8 cellular contexts compared by ENCODE assay signal in genomic region chr7:26667514-26668133, GRCh38.
DNase-seq lines count a peak whose midpoint lies in the region; ATAC-seq, FAIRE-seq and TF ChIP-seq lines count a peak whose summit lies in the region.

No MANE protein-coding gene starts in this region.

- H2BK12ac ChIP-seq in H1 (ENCODE audit: low read depth, low read length), result no peak overlapping the region

- 19% methylated on average over 5 of the region's 5 CpGs; no CpG with 5 or more reads in 1 of the 2 experiments for WGBS in H1 (ENCODE audit: extremely low coverage in 1 of 2, insufficient coverage in 1 of 2, insufficient read length in 1 of 2, insufficient replicate concordance in 2 of 2, low coverage in 1 of 2, low lambda C conversion rate in 2 of 2, missing lambda C conversion rate in 1 of 2), 2 experiments

- no peak overlapping the region for H3K4me3 Mint-ChIP-seq in activated CD4-positive, alpha-beta T cell treated with anti-CD3 and anti-CD28 coated beads, Interleukin-2, amount 10 ng/mL, durations not matched to agents 7 days and 5 days
- H3K4me3 Mint-ChIP-seq in stimulated activated effector memory CD8-positive, alpha-beta T cell treated with anti-CD3 and anti-CD28 coated beads, Interleukin-12 subunit alpha, Interleukin-12 subunit beta, amount 100 ng/mL, for 72 hours, result no peak overlapping the region

- H2AK5ac ChIP-seq in H1 (ENCODE audit: low read depth, low read length), result no peak overlapping the region

- no peaks in the 10 kb centered on the region for H3K9me3 ChIP-seq in H1 (ENCODE audit: insufficient read depth in 2 of 2, low read depth in 1 of 2, low read length in 1 of 2)

- TF ChIP-seq RAD21 in H1 (IDR thresholded peaks at IDR 0.05 in 1 of 2, conservative IDR thresholded peaks at IDR 0.05 in 1 of 2; ENCODE audit: low read depth in 2 of 2, low read length in 2 of 2), result peak; percentile 100

- no peak for TF ChIP-seq POLR2A in H1 (IDR thresholded peaks at IDR 0.05; ENCODE audit: control extremely low read depth in 1 of 2, low read depth in 2 of 2, low read length in 2 of 2)

- TF ChIP-seq EP300 in H1 (IDR thresholded peaks at IDR 0.05; ENCODE audit: borderline replicate concordance in 1 of 2, low read depth in 2 of 2, low read length in 2 of 2), result 0 out of 3 replicates have a peak, but pooled peaks of 1 of the 2 experiments have one; percentile 51

- peak; percentile 100 for FAIRE-seq in H1 (lab: Jason Lieb, UNC)

- no peak overlapping the region for H3K27ac ChIP-seq in HL-60 (replicated peaks)
- no peak overlapping the region for H3K27ac ChIP-seq in H1 (ENCODE audit: low read depth, low read length)

- no peak overlapping the region for H2BK5ac ChIP-seq in H1 (ENCODE audit: low read depth, low read length)

- H3K56ac ChIP-seq in H1 (replicated peaks; ENCODE audit: insufficient read length, low read depth, low read length), result no peak overlapping the region

- no peak overlapping the region for H3K9ac ChIP-seq in H1 (replicated peaks in 1 of 4; ENCODE audit: extremely low read depth in 1 of 4, low read depth in 3 of 4, low read length in 3 of 4)

- H3K4me1 Mint-ChIP-seq in activated CD4-positive, alpha-beta T cell treated with anti-CD3 and anti-CD28 coated beads, Interleukin-2, amount 10 ng/mL, durations not matched to agents 7 days and 5 days, result peaks cover 22% of the 10 kb centered on the region
- H3K4me1 Mint-ChIP-seq in stimulated activated effector memory CD8-positive, alpha-beta T cell treated with anti-CD3 and anti-CD28 coated beads, Interleukin-12 subunit alpha, Interleukin-12 subunit beta, amount 100 ng/mL, for 72 hours, result peaks cover 9% of the 10 kb centered on the region

- no peaks in the 10 kb centered on the region for H3K4me1 ChIP-seq in H1 (replicated peaks in 1 of 4; ENCODE audit: control insufficient read depth in 3 of 4, insufficient read depth in 4 of 4, low read length in 3 of 4)

- H4K91ac ChIP-seq in H1 (replicated peaks; ENCODE audit: insufficient read length, low read length), result no peak overlapping the region

- H3K36me3 ChIP-seq in H1 (ENCODE audit: control insufficient read depth in 2 of 4, insufficient read depth in 4 of 4, low read length in 3 of 4), result no peaks in the 10 kb centered on the region

- peaks cover 29% of the 10 kb centered on the region for H3K27me3 Mint-ChIP-seq in activated CD4-positive, alpha-beta T cell treated with anti-CD3 and anti-CD28 coated beads, Interleukin-2, amount 10 ng/mL, durations not matched to agents 7 days and 5 days

- H3K4me2 ChIP-seq in H1 (ENCODE audit: insufficient read depth in 1 of 2, low read depth in 2 of 2, low read length in 2 of 2), result no peak overlapping the region

- no peaks in the 10 kb centered on the region for H4K20me1 ChIP-seq in H1 (replicated peaks in 1 of 2; ENCODE audit: control insufficient read depth in 1 of 2, insufficient read depth in 2 of 2, low read length in 2 of 2)

- TF ChIP-seq CTCF in HL-60 (IDR thresholded peaks at IDR 0.05; ENCODE audit: insufficient read depth, low read length), result peak; percentile 62
- TF ChIP-seq CTCF in H1 (IDR thresholded peaks at IDR 0.05; ENCODE audit: control extremely low read depth in 1 of 3, insufficient read depth in 1 of 3, low read depth in 1 of 3, low read length in 3 of 3), result peak in 2 of 3 experiments; percentile 95 to 98; a peak in 3 of 4 replicates

- H4K8ac ChIP-seq in H1 (ENCODE audit: extremely low read depth, insufficient read depth, low read length), result no peak overlapping the region

- no peak overlapping the region for H3K4ac ChIP-seq in H1 (replicated peaks; ENCODE audit: insufficient read length, low read depth, low read length)

- H3K79me1 ChIP-seq in H1 (ENCODE audit: low read depth, low read length), result no peaks in the 10 kb centered on the region

- no peak overlapping the region for H2BK120ac ChIP-seq in H1 (replicated peaks; ENCODE audit: low read depth, low read length)

- peak; percentile 95 for DNase-seq in ELR (ENCODE audit: low read depth)
- peak; percentile 62 to 88 for DNase-seq in HL-60 (ENCODE audit: low read depth in 1 of 2, low spot score in 1 of 2)
- peak; percentile 98 for DNase-seq in NCI-H526 treated with DMSO at 0.1 percent for 48 hours (lab: John Stamatoyannopoulos, UW)
- peak; percentile 81 for DNase-seq in activated CD4-positive, alpha-beta T cell treated with anti-CD3 and anti-CD28 coated beads, Interleukin-2, amount 10 ng/mL, durations not matched to agents 7 days and 5 days
- DNase-seq in H1 (ENCODE audit: low read depth in 1 of 2, low spot score in 2 of 2), result peak in 1 of 2 experiments; percentile 81
- DNase-seq in medulla oblongata (ENCODE audit: extremely low spot score), result peak; percentile 99
- peak; percentile 11 to 58 for DNase-seq in stimulated activated effector memory CD8-positive, alpha-beta T cell treated with anti-CD3 and anti-CD28 coated beads, Interleukin-12 subunit alpha, Interleukin-12 subunit beta, amount 100 ng/mL, for 72 hours (ENCODE audit: low spot score in 2 of 2)

- no peaks in the 10 kb centered on the region for H3K23me2 ChIP-seq in H1 (ENCODE audit: low read depth, low read length)

- H3K4me3 ChIP-seq in HL-60 (replicated peaks; ENCODE audit: insufficient read depth, low read length) (no peak overlapping the region), H1 (ENCODE audit: extremely low read depth in 1 of 4, insufficient read depth in 2 of 4, low read depth in 3 of 4, low read length in 4 of 4) (no peak overlapping the region)

- no peak overlapping the region for H2AFZ ChIP-seq in H1 (ENCODE audit: low read length)

- H4K5ac ChIP-seq in H1 (ENCODE audit: insufficient read length, low read depth, low read length), result no peak overlapping the region

- ATAC-seq in stimulated activated effector memory CD8-positive, alpha-beta T cell treated with anti-CD3 and anti-CD28 coated beads, Interleukin-12 subunit alpha, Interleukin-12 subunit beta, amount 100 ng/mL, for 72 hours, result peak; percentile 58
- ATAC-seq in GM21529 (IDR thresholded peaks at IDR 0.05; ENCODE audit: unreplicated experiment), result no peak

- H3K36me3 Mint-ChIP-seq in activated CD4-positive, alpha-beta T cell treated with anti-CD3 and anti-CD28 coated beads, Interleukin-2, amount 10 ng/mL, durations not matched to agents 7 days and 5 days (ENCODE audit: low read depth), result no peaks in the 10 kb centered on the region
- H3K36me3 Mint-ChIP-seq in stimulated activated effector memory CD8-positive, alpha-beta T cell treated with anti-CD3 and anti-CD28 coated beads, Interleukin-12 subunit alpha, Interleukin-12 subunit beta, amount 100 ng/mL, for 72 hours, result no peaks in the 10 kb centered on the region

- CTCF ChIA-PET in activated CD4-positive, alpha-beta T cell treated with anti-CD3 and anti-CD28 coated beads, Interleukin-2, amount 10 ng/mL, durations not matched to agents 7 days and 5 days (lab: Charles Lee), result interaction anchor here (0.7 to 1.5 kb wide), 5 partner anchors 12 to 772 kb away, joined by 3 to 6 read pairs (median 4); no protein-coding TSS in a partner anchor
- CTCF ChIA-PET in H1 (lab: Charles Lee; ENCODE audit: partially characterized antibody), result interaction anchor here (0.6 to 6.5 kb wide), 58 partner anchors 9 to 786 kb away, joined by 3 to 59 read pairs (median 4); partner anchors contain the start of gene HOXA5

- H2BK15ac ChIP-seq in H1 (ENCODE audit: low read length), result no peak overlapping the region

- no peak overlapping the region for H3K27ac Mint-ChIP-seq in activated CD4-positive, alpha-beta T cell treated with anti-CD3 and anti-CD28 coated beads, Interleukin-2, amount 10 ng/mL, durations not matched to agents 7 days and 5 days
- no peak overlapping the region for H3K27ac Mint-ChIP-seq in stimulated activated effector memory CD8-positive, alpha-beta T cell treated with anti-CD3 and anti-CD28 coated beads, Interleukin-12 subunit alpha, Interleukin-12 subunit beta, amount 100 ng/mL, for 72 hours

- H3K27me3 ChIP-seq in HL-60 (ENCODE audit: insufficient read depth, poor library complexity, severe bottlenecking) (no peaks in the 10 kb centered on the region), H1 (replicated peaks in 1 of 4; ENCODE audit: control insufficient read depth in 3 of 4, extremely low read depth in 1 of 4, insufficient read depth in 3 of 4, low read length in 3 of 4) (no peaks in the 10 kb centered on the region)

- no peak overlapping the region for H3K18ac ChIP-seq in H1 (ENCODE audit: extremely low read depth, low read length)

- H3K9me3 Mint-ChIP-seq in activated CD4-positive, alpha-beta T cell treated with anti-CD3 and anti-CD28 coated beads, Interleukin-2, amount 10 ng/mL, durations not matched to agents 7 days and 5 days, result no peaks in the 10 kb centered on the region
- H3K9me3 Mint-ChIP-seq in stimulated activated effector memory CD8-positive, alpha-beta T cell treated with anti-CD3 and anti-CD28 coated beads, Interleukin-12 subunit alpha, Interleukin-12 subunit beta, amount 100 ng/mL, for 72 hours, result no peaks in the 10 kb centered on the region

- POLR2A ChIA-PET in activated CD4-positive, alpha-beta T cell treated with anti-CD3 and anti-CD28 coated beads, Interleukin-2, amount 10 ng/mL, durations not matched to agents 7 days and 5 days (lab: Charles Lee), result no interaction called here
- POLR2A ChIA-PET in H1 (lab: Charles Lee; ENCODE audit: partially characterized antibody), result interaction anchor here (0.8 to 1.5 kb wide), 2 partner anchors 195 to 290 kb away, joined by 3 to 6 read pairs; no protein-coding TSS in a partner anchor

- no peak overlapping the region for H2BK20ac ChIP-seq in H1 (ENCODE audit: low read length)

- H3K23ac ChIP-seq in H1 (ENCODE audit: insufficient read length), result no peak overlapping the region

- no peaks in the 10 kb centered on the region for H3K79me2 ChIP-seq in H1 (ENCODE audit: control insufficient read depth in 1 of 2, insufficient read depth in 2 of 2, low read length in 2 of 2)

- H3K14ac ChIP-seq in H1 (ENCODE audit: insufficient read length), result no peak overlapping the region
